In genomic region chr2:31319391-31320175, GRCh38 we compare ENCODE assay signal across 8 cellular contexts.
DNase-seq lines count a peak whose midpoint lies in the region; ATAC-seq and TF ChIP-seq lines count a peak whose summit lies in the region.

No MANE protein-coding gene starts in this region.

- DNase-seq in MM.1S (peak; percentile 74), T-helper 9 cell (no peak), COLO829 (ENCODE audit: low spot score) (no peak), NCI-H524 (lab: John Stamatoyannopoulos, UW) (no peak)
- DNase-seq in activated effector memory CD4-positive, alpha-beta T cell treated with anti-CD3 and anti-CD28 coated beads, Interleukin-2, amount 50 U/mL, for 16 hours: peak; percentile 69

- H3K4me1 ChIP-seq in BLaER1: peaks cover 93% of the 10 kb centered on the region
- H3K4me1 ChIP-seq in MM.1S (ENCODE audit: low read length): peaks cover 28% of the 10 kb centered on the region
- peaks cover 2 to 3% of the 10 kb centered on the region in 2 donors for H3K4me1 ChIP-seq in mucosa of rectum (ENCODE audit: control insufficient read depth in 2 of 2, insufficient read depth in 2 of 2, low read length in 2 of 2)

- H3K36me3 ChIP-seq in BLaER1 (no peaks in the 10 kb centered on the region), MM.1S (replicated peaks; ENCODE audit: insufficient read depth, low read length) (no peaks in the 10 kb centered on the region), mucosa of rectum (ENCODE audit: control insufficient read depth in 2 of 2, insufficient read depth in 2 of 2, low read length in 2 of 2) (no peaks in the 10 kb centered on the region)

- H3K27me3 ChIP-seq in BLaER1: no peaks in the 10 kb centered on the region
- no peaks in the 10 kb centered on the region for H3K27me3 ChIP-seq in MM.1S (replicated peaks; ENCODE audit: insufficient read depth, low read length)
- no peaks in the 10 kb centered on the region for H3K27me3 ChIP-seq in mucosa of rectum (ENCODE audit: control insufficient read depth in 2 of 2, insufficient read depth in 2 of 2, low read length in 2 of 2)

- H3K9me2 ChIP-seq in MM.1S (replicated peaks; ENCODE audit: insufficient read depth, low read length): no peaks in the 10 kb centered on the region

- peak; percentile 60 for ATAC-seq in GM19395 (IDR thresholded peaks at IDR 0.05; ENCODE audit: unreplicated experiment)

- peak overlapping the region; percentile 54 for H3K27ac ChIP-seq in BLaER1
- H3K27ac ChIP-seq in MM.1S (ENCODE audit: low read length): peak overlapping the region; percentile 19; the same call in 1 of the 2 replicates
- H3K27ac ChIP-seq in mucosa of rectum (ENCODE audit: low read depth in 2 of 2, low read length in 2 of 2): peak overlapping the region; percentile 2 to 33

- no peaks in the 10 kb centered on the region for H3K79me2 ChIP-seq in MM.1S (ENCODE audit: low read length)

- H3F3A ChIP-seq in MM.1S (ENCODE audit: insufficient read depth, low read length): peaks cover 5% of the 10 kb centered on the region; the same call in 1 of the 2 replicates

- no peak for TF ChIP-seq CTCF in MM.1S (IDR thresholded peaks at IDR 0.05; ENCODE audit: low read length)

- H3K4me2 ChIP-seq in BLaER1 (peak overlapping the region; percentile 91), MM.1S (ENCODE audit: low read depth, low read length) (peak overlapping the region; percentile 4; the same call in 1 of the 2 replicates)

- H3K9me3 ChIP-seq in BLaER1 (peaks cover 12% of the 10 kb centered on the region), MM.1S (replicated peaks; ENCODE audit: insufficient read depth, low read length) (no peaks in the 10 kb centered on the region), mucosa of rectum (ENCODE audit: control insufficient read depth in 2 of 2, low read length in 2 of 2) (no peaks in the 10 kb centered on the region)

- H2AFZ ChIP-seq in MM.1S (ENCODE audit: low read length): 0 out of 2 replicates have a peak overlapping the region, but pooled peaks have one; percentile 2

- H4K20me1 ChIP-seq in BLaER1 (peaks cover 7% of the 10 kb centered on the region; the same call in 1 of the 2 replicates), MM.1S (ENCODE audit: insufficient read depth, low read length) (no peaks in the 10 kb centered on the region)

- H3K4me3 ChIP-seq in BLaER1 (peak overlapping the region; percentile 52; the same call in 1 of the 2 replicates), MM.1S (ENCODE audit: low read length) (no peak overlapping the region), mucosa of rectum (ENCODE audit: low read length in 2 of 2) (no peak overlapping the region)

- H3K9ac ChIP-seq in BLaER1 (no peak overlapping the region), MM.1S (ENCODE audit: low read length) (no peak overlapping the region), mucosa of rectum (ENCODE audit: low read depth in 1 of 2, low read length in 2 of 2) (no peak overlapping the region)

Comparison
In these comparisons a context has a peak if more than half of its experiments do, and no peak if none do; other contexts are left out.
1. DNase-seq: peak in MM.1S (single experiment) and activated effector memory CD4-positive, alpha-beta T cell treated with anti-CD3 and anti-CD28 coated beads, Interleukin-2, amount 50 U/mL, for 16 hours (single experiment); none in T-helper 9 cell (single experiment), COLO829 (single experiment) and NCI-H524 (0 of 2).
2. Peak in every context shown above with its lines, with median percentiles within 50 percentile points of each other: H3K27ac ChIP-seq.